In genomic region chr20:63864978-63865640, GRCh38 we compare ENCODE assay signal across 8 cellular contexts. TPM values are rescaled to one million over a fixed set of nuclear protein-coding genes. Genes with fewer than 3 reads are reported as not detected.
DNase-seq lines count a peak whose midpoint lies in the region; ATAC-seq and TF ChIP-seq lines count a peak whose summit lies in the region.

Gene TPD52L2, plus strand, starts transcription at chr20:63865270. Its CDS starts 96 bp downstream, at chr20:63865366.

- H3K36me3 ChIP-seq in spleen: peaks cover 0 to 58% (median 33%) of the 10 kb centered on the region in 6 donors

- H3K9me3 ChIP-seq in spleen: no peaks in the 10 kb centered on the region

- TF ChIP-seq CTCF in spleen (IDR thresholded peaks at IDR 0.05 in 8 of 11, conservative IDR thresholded peaks at IDR 0.05 in 3 of 11): peak in 2 of 11 experiments; percentile 29 to 37

- in situ Hi-C loops in GM18951 (cut with MboI; ENCODE audit: low sequenced_read_pairs, unreplicated experiment): no loop called here

- DNase-seq in AG08395 (ENCODE audit: low spot score) (peak; percentile 99), NCI-H345 treated with DMSO at 0.1 percent for 48 hours (lab: John Stamatoyannopoulos, UW; ENCODE audit: unreplicated experiment) (peak; percentile 99), inferior parietal cortex (ENCODE audit: extremely low spot score) (peak; percentile 97), spleen (peak; percentile 98)
- peak; percentile 91 to 96 (median 94) for DNase-seq in activated CD4-positive, CD25-positive, alpha-beta regulatory T cell (lab: John Stamatoyannopoulos, UW)
- peak; percentile 96 for DNase-seq in central memory CD4-positive, alpha-beta T cell

- TF ChIP-seq POLR2A in GM18951 (IDR thresholded peaks at IDR 0.05; ENCODE audit: extremely low read depth, insufficient read depth, insufficient read length): peak; percentile 94
- peak; percentile 45 to 77 (median 61) for TF ChIP-seq POLR2A in spleen (IDR thresholded peaks at IDR 0.05)

- ATAC-seq in HG03196 (IDR thresholded peaks at IDR 0.05; ENCODE audit: unreplicated experiment): peak; percentile 66

- intact Hi-C loops in spleen (cut with DNase I; ENCODE audit: low total_unique reads): loop anchor here (10.0 kb wide), 1 partner anchor 160 kb away; the partner anchor contains the start of genes ARFRP1 and ZGPAT

- H3K27ac ChIP-seq in spleen: peak within 1 kb of the TSS; percentile 91 to 99 (median 97)

- 0 to 1% (median 0%) methylated on average over 34 to 68 of the region's 68 CpGs for WGBS in spleen, 5 donors

- H3K4me1 ChIP-seq in spleen: peaks cover 22 to 85% (median 63%) of the 10 kb centered on the region in 6 donors

- peak within 1 kb of the TSS; percentile 67 to 94 (median 88) for H3K4me3 ChIP-seq in spleen

- H3K27me3 ChIP-seq in spleen (replicated peaks in 1 of 7): no peaks in the 10 kb centered on the region

RNA-seq across cellular contexts. Expression of gene TPD52L2, which starts in this region (rescaled TPM):
- 100 to 1,000 TPM in 1 of 7 donors, 10 to 100 TPM in 6; 66.3 to 102 (median 92.1) TPM for total RNA-seq in spleen
- 10 to 100 TPM; 60.2 to 94.6 (median 63.5) TPM for polyA plus RNA-seq in spleen

Comparison
In these comparisons a context has a peak if more than half of its experiments do, and no peak if none do; other contexts are left out.
1. Peak in every context shown above with its lines: DNase-seq, ATAC-seq, H3K4me3 ChIP-seq and H3K27ac ChIP-seq.